In genomic region chr6:99425647-99426453, GRCh38 we compare ENCODE assay signal across 8 cellular contexts. TPM values are rescaled to one million over a fixed set of nuclear protein-coding genes. Genes with fewer than 3 reads are reported as not detected.
DNase-seq lines count a peak whose midpoint lies in the region; ATAC-seq, FAIRE-seq and TF ChIP-seq lines count a peak whose summit lies in the region.

No MANE protein-coding gene starts in this region.

- H3K4me3 ChIP-seq in kidney (ENCODE audit: low read length in 2 of 2): peak overlapping the region; percentile 83 to 90

- intact Hi-C loops in kidney (cut with DNase I): no loop called here

- peak; percentile 32 for TF ChIP-seq CTCF in kidney (IDR thresholded peaks at IDR 0.05; ENCODE audit: borderline replicate concordance, extremely low read depth, insufficient read depth)

- H3K4me1 ChIP-seq in kidney (ENCODE audit: control insufficient read depth in 1 of 2, insufficient read depth in 1 of 2, low read depth in 1 of 2, low read length in 2 of 2): peaks cover 24 to 32% of the 10 kb centered on the region in 2 donors

- no peaks in the 10 kb centered on the region for H3K9me3 ChIP-seq in kidney (ENCODE audit: control insufficient read depth in 1 of 2, low read length in 2 of 2)

- DNase-seq in AG08395 (ENCODE audit: low spot score): peak; percentile 65
- peak; percentile 81 for DNase-seq in NCI-H2227 (lab: John Stamatoyannopoulos, UW; ENCODE audit: unreplicated experiment)
- peak; percentile 19 to 28 (median 24) for DNase-seq in activated CD4-positive, CD25-positive, alpha-beta regulatory T cell (lab: John Stamatoyannopoulos, UW)
- DNase-seq in cerebellum (ENCODE audit: low spot score): peak; percentile 57
- DNase-seq in kidney: peak; percentile 93
- peak; percentile 20 to 23 for DNase-seq in stimulated activated CD4-positive, alpha-beta T cell treated with anti-CD3 and anti-CD28 coated beads, Interleukin-15, amount 100 ng/mL, for 1 hour (ENCODE audit: low read depth in 1 of 2, low spot score in 1 of 2)

- ATAC-seq in GM18867 (IDR thresholded peaks at IDR 0.05; ENCODE audit: unreplicated experiment) (peak; percentile 53), HG03108 (IDR thresholded peaks at IDR 0.05; ENCODE audit: unreplicated experiment) (peak; percentile 41)

- peak overlapping the region; percentile 86 to 95 for H3K9ac ChIP-seq in kidney (ENCODE audit: low read length in 2 of 2)

- FAIRE-seq in kidney (lab: Jason Lieb, UNC): no peak

- no peaks in the 10 kb centered on the region for H3K36me3 ChIP-seq in kidney (ENCODE audit: control insufficient read depth in 1 of 2, insufficient read depth in 2 of 2, low read length in 2 of 2)

- H3K27ac ChIP-seq in kidney (ENCODE audit: low read depth in 2 of 2, low read length in 2 of 2): peak overlapping the region; percentile 98 to 99

RNA-seq across cellular contexts. Expression of gene PNISR, which starts 0.7 kb away (rescaled TPM):
- total RNA-seq in cerebellum: 223 TPM
- total RNA-seq in kidney: 97.1 TPM
- 69.8 TPM for polyA plus RNA-seq in kidney (ENCODE audit: insufficient read depth, low read depth, low replicate concordance)

RNA-seq across cellular contexts. Expression of gene COQ3, which starts 31.9 kb away (rescaled TPM):
- 5.5 TPM for total RNA-seq in cerebellum
- 8.1 TPM for total RNA-seq in kidney
- 18.7 TPM for polyA plus RNA-seq in kidney (ENCODE audit: insufficient read depth, low read depth, low replicate concordance)

Comparison
In these comparisons a context has a peak if more than half of its experiments do, and no peak if none do; other contexts are left out.
1. Peak in every context shown above with its lines: DNase-seq, ATAC-seq, H3K4me3 ChIP-seq and H3K27ac ChIP-seq.
2. DNase-seq: peak in every context shown above with its lines; median percentile 93 in kidney; 81 in NCI-H2227; 65 in AG08395; 57 in cerebellum; 24 in activated CD4-positive, CD25-positive, alpha-beta regulatory T cell; 22 in stimulated activated CD4-positive, alpha-beta T cell treated with anti-CD3 and anti-CD28 coated beads, Interleukin-15, amount 100 ng/mL, for 1 hour.